Comparison of ENCODE assay signal across 8 cellular contexts in the genomic region with DNA sequence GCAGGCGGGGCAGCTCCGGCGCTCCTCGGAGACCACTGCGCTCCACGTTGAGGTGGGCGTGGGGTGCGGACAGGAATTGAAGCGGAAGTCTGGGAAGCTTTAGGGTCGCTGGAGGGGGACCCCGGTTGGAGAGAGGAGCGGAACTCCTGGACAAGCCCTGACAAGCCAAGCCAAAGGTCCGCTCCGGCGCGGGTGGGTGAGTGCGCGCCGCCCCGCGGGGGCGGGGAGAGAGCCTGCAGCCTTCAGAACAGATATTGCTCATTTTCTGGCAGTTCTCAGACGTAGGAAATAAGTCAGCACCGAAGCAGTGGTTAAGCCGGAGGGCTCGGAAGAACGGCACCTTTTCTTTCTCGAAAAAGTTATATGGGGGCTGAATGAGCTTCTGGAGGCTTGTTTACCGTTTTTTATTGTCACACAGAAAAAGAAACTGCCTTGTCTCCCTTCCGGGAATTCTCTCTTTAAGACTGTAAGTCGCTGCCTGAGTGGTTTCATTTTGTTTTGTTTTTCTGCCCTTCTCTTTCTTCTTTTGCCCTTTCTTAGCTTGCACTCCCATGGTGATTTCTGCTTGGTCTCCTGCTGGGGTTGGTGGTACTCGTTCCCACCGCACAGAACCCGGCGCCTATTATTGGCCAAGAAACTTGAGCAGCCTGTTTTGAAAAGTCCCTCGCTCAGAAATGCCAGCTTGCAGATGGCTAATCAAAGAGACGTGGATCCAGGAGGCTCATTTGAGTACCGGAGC. TPM values are rescaled to one million over a fixed set of nuclear protein-coding genes. Genes with fewer than 3 reads are reported as not detected.
DNase-seq lines count a peak whose midpoint lies in the region; ATAC-seq and TF ChIP-seq lines count a peak whose summit lies in the region.

No MANE protein-coding gene starts in this region.

- 0 out of 2 replicates have a peak, but pooled peaks have one; percentile 28 for TF ChIP-seq CTCF in BJ (IDR thresholded peaks at IDR 0.05; ENCODE audit: insufficient read depth, low read depth, low read length)

- peak overlapping the region; percentile 75 for H3K4me3 ChIP-seq in BJ (ENCODE audit: low read depth, low read length)
- peak overlapping the region; percentile 98 for H3K4me3 ChIP-seq in rectal smooth muscle tissue (ENCODE audit: low read length)

- DNase-seq in BJ (ENCODE audit: low read depth) (no peak), HT1080 (ENCODE audit: low read depth) (peak; percentile 66), T-helper 2 cell (peak; percentile 17 to 80 (median 57)), anterior cingulate cortex (lab: John Stamatoyannopoulos, UW) (peak in 37 of 58 donors; percentile 9 to 59 (median 31)), hepatic stellate cell (ENCODE audit: low spot score) (peak; percentile 45), NCI-H2171 treated with DMSO at 0.1 percent for 48 hours (lab: John Stamatoyannopoulos, UW) (no peak)

- CTCF ChIA-PET in BJ (lab: Yijun Ruan, JAX): interaction anchor here (0.6 to 8.4 kb wide), 13 partner anchors 38 to 310 kb away, joined by 3 to 136 read pairs (median 4); partner anchors contain the start of gene IFIT2

- H3K9ac ChIP-seq in rectal smooth muscle tissue (ENCODE audit: low read length): peak overlapping the region; percentile 80

- H3K4me1 ChIP-seq in rectal smooth muscle tissue (ENCODE audit: control insufficient read depth, insufficient read depth, low read length): peaks cover 9% of the 10 kb centered on the region

- H3K36me3 ChIP-seq in BJ (ENCODE audit: control insufficient read depth, insufficient read depth, low read length): no peaks in the 10 kb centered on the region; the same call in 1 of the 2 replicates
- no peaks in the 10 kb centered on the region for H3K36me3 ChIP-seq in rectal smooth muscle tissue (ENCODE audit: control insufficient read depth, insufficient read depth, low read length)

- H3K27me3 ChIP-seq in BJ (ENCODE audit: control insufficient read depth, insufficient read depth, low read length) (no peaks in the 10 kb centered on the region), rectal smooth muscle tissue (ENCODE audit: control insufficient read depth, insufficient read depth, low read length) (no peaks in the 10 kb centered on the region)

- ATAC-seq in GM19351 (IDR thresholded peaks at IDR 0.05; ENCODE audit: unreplicated experiment): peak; percentile 43

- peak overlapping the region; percentile 93 for H3K27ac ChIP-seq in rectal smooth muscle tissue (ENCODE audit: low read depth, low read length)

- POLR2A ChIA-PET in BJ (lab: Charles Lee): interaction anchor here (0.6 to 0.8 kb wide), 2 partner anchors 26 to 46 kb away, joined by 3 to 4 read pairs; no protein-coding TSS in a partner anchor

RNA-seq across cellular contexts. Expression of gene FAS, which starts 0.7 kb away (rescaled TPM):
- polyA plus RNA-seq in BJ (2011; rRNA removed): 52.3 and 83.2 TPM in 2 replicates
- polyA minus RNA-seq in BJ (2011; rRNA and poly(A)+ RNA removed): 20.6 and 25.7 TPM in 2 replicates
- total RNA-seq in HT1080 (2014; rRNA removed; shearing (Covaris generic)): 26.6 and 29.9 TPM in 2 replicates
- 31.7 TPM in 2 replicates for polyA plus RNA-seq in HT1080 (2015; cell fraction: cytosol; rRNA removed)
- 49.0 and 53.8 TPM in 2 replicates for polyA plus RNA-seq in HT1080 (2015; cell fraction: nucleus; rRNA removed)

RNA-seq across cellular contexts. Expression of gene ACTA2, which starts 38.8 kb away (rescaled TPM):
- 1,067 and 1,821 TPM in 2 replicates for polyA plus RNA-seq in BJ (2011; rRNA removed)
- 1,091 and 1,267 TPM in 2 replicates for polyA minus RNA-seq in BJ (2011; rRNA and poly(A)+ RNA removed)
- total RNA-seq in HT1080 (2014; rRNA removed; shearing (Covaris generic)): 14.1 and 23.6 TPM in 2 replicates
- 49.3 and 55.0 TPM in 2 replicates for polyA plus RNA-seq in HT1080 (2015; cell fraction: cytosol; rRNA removed)
- polyA plus RNA-seq in HT1080 (2015; cell fraction: nucleus; rRNA removed): 55.6 and 58.1 TPM in 2 replicates

Comparison
In these comparisons a context has a peak if more than half of its experiments do, and no peak if none do; other contexts are left out.
1. DNase-seq: peak in HT1080 (single experiment), T-helper 2 cell (5 of 5), anterior cingulate cortex (37 of 58) and hepatic stellate cell (single experiment); none in BJ (single experiment) and NCI-H2171 treated with DMSO at 0.1 percent for 48 hours (single experiment).